10 cellular contexts compared by ENCODE assay signal in genomic region chr20:34285450-34285849, GRCh38. TPM values are rescaled to one million over a fixed set of nuclear protein-coding genes. Genes with fewer than 3 reads are reported as not detected.
"Had no signal": no experiment of that assay in that cellular context is flagged by ENCODE, and none has a peak within 500 bp of the region (broad histone marks: within the 10 kb centered on the region; RNA-seq: fewer than 3 reads in every experiment).

No MANE protein-coding gene starts in this region.

- H3K9me3 ChIP-seq: HAP-1 had no signal

- DNase-seq: GOT3, HFFc6, IMR-90, KBM-7 had no signal

- H3K4me1 ChIP-seq: HAP-1 had no signal

- H3K27ac Mint-ChIP-seq: HFFc6 had no signal

- FAIRE-seq: H54 had no signal

- H3K4me2 ChIP-seq: KMS-11 had no signal

- ATAC-seq: HCT116 had no signal

- H3K27ac ChIP-seq: HL-60, KMS-11 had no signal

- H3K4me3 Mint-ChIP-seq: HFFc6 had no signal

- H3K9ac ChIP-seq: KMS-11 had no signal

- H3K9me3 Mint-ChIP-seq: HFFc6 had no signal

- H3K4me3 ChIP-seq: HAP-1 had no signal

RNA-seq across cellular contexts. Expression of gene ASIP, which starts 44.2 kb away (rescaled TPM):
- total RNA-seq: HFFc6, HT1080, IMR-90 had no signal
- polyA plus RNA-seq: IMR-90 had no signal
